7 cellular contexts compared by ENCODE assay signal in genomic region chr10:77877461-77878344, GRCh38. TPM values are rescaled to one million over a fixed set of nuclear protein-coding genes. Genes with fewer than 3 reads are reported as not detected.
A peak's percentile ranks its signal among the peaks of the same experiment; 100 is the strongest.
DNase-seq lines count a peak whose midpoint lies in the region; ATAC-seq and TF ChIP-seq lines count a peak whose summit lies in the region.

No MANE protein-coding gene starts in this region.

- no peak overlapping the region for H3K27ac Mint-ChIP-seq in activated T-helper 2 cell treated with anti-CD3 and anti-CD28 coated beads, Interferon-gamma antibody, Interleukin-2, Interleukin-4, amounts not matched to agents 10 μg/mL and 5 μg/mL and 100 μg/mL, durations not matched to agents 14 hours and 24 hours and 36 hours

- H3K27me3 Mint-ChIP-seq in activated T-helper 2 cell treated with anti-CD3 and anti-CD28 coated beads, Interferon-gamma antibody, Interleukin-2, Interleukin-4, amounts not matched to agents 10 μg/mL and 5 μg/mL and 100 μg/mL, durations not matched to agents 14 hours and 24 hours and 36 hours (ENCODE audit: low read depth) = no peaks in the 10 kb centered on the region

- no peak overlapping the region for H3K4me3 Mint-ChIP-seq in activated T-helper 2 cell treated with anti-CD3 and anti-CD28 coated beads, Interferon-gamma antibody, Interleukin-2, Interleukin-4, amounts not matched to agents 10 μg/mL and 5 μg/mL and 100 μg/mL, durations not matched to agents 14 hours and 24 hours and 36 hours (ENCODE audit: low read depth)

- H3K9me3 Mint-ChIP-seq in activated T-helper 2 cell treated with anti-CD3 and anti-CD28 coated beads, Interferon-gamma antibody, Interleukin-2, Interleukin-4, amounts not matched to agents 10 μg/mL and 5 μg/mL and 100 μg/mL, durations not matched to agents 14 hours and 24 hours and 36 hours = no peaks in the 10 kb centered on the region

- no peak for TF ChIP-seq CTCF in vagina (IDR thresholded peaks at IDR 0.05)

- H3K27ac ChIP-seq in SJCRH30 (no peak overlapping the region), muscle layer of duodenum (ENCODE audit: low read length) (peak overlapping the region; percentile 44), vagina (peak overlapping the region; percentile 55)
- no peak overlapping the region for H3K27ac ChIP-seq in effector memory CD4-positive, alpha-beta T cell (ENCODE audit: insufficient read depth, low read length, poor library complexity, severe bottlenecking)

- H3K36me3 Mint-ChIP-seq in activated T-helper 2 cell treated with anti-CD3 and anti-CD28 coated beads, Interferon-gamma antibody, Interleukin-2, Interleukin-4, amounts not matched to agents 10 μg/mL and 5 μg/mL and 100 μg/mL, durations not matched to agents 14 hours and 24 hours and 36 hours (ENCODE audit: low read depth) = no peaks in the 10 kb centered on the region

- H3K36me3 ChIP-seq in SJCRH30 (no peaks in the 10 kb centered on the region), muscle layer of duodenum (ENCODE audit: control insufficient read depth in 1 of 2, insufficient read depth in 2 of 2, low read length in 2 of 2) (no peaks in the 10 kb centered on the region), vagina (no peaks in the 10 kb centered on the region)
- no peaks in the 10 kb centered on the region for H3K36me3 ChIP-seq in effector memory CD4-positive, alpha-beta T cell (ENCODE audit: control insufficient read depth, insufficient read depth, low read length)

- H3K4me1 Mint-ChIP-seq in activated T-helper 2 cell treated with anti-CD3 and anti-CD28 coated beads, Interferon-gamma antibody, Interleukin-2, Interleukin-4, amounts not matched to agents 10 μg/mL and 5 μg/mL and 100 μg/mL, durations not matched to agents 14 hours and 24 hours and 36 hours (ENCODE audit: low read depth) = peaks cover 15% of the 10 kb centered on the region

- H3K9me3 ChIP-seq in SJCRH30 (replicated peaks) (no peaks in the 10 kb centered on the region), muscle layer of duodenum (ENCODE audit: control insufficient read depth in 1 of 2, low read length in 2 of 2) (no peaks in the 10 kb centered on the region), vagina (no peaks in the 10 kb centered on the region)
- no peaks in the 10 kb centered on the region for H3K9me3 ChIP-seq in effector memory CD4-positive, alpha-beta T cell (ENCODE audit: control insufficient read depth, low read length)

- ATAC-seq in GM18868 (IDR thresholded peaks at IDR 0.05; ENCODE audit: unreplicated experiment) (peak; percentile 67), HG02938 (IDR thresholded peaks at IDR 0.05; ENCODE audit: unreplicated experiment) (peak; percentile 31)

- H3K4me1 ChIP-seq in SJCRH30 = no peaks in the 10 kb centered on the region; the same call in 1 of the 2 replicates
- no peaks in the 10 kb centered on the region for H3K4me1 ChIP-seq in effector memory CD4-positive, alpha-beta T cell (ENCODE audit: control insufficient read depth, insufficient read depth, low read length, poor library complexity, severe bottlenecking)
- H3K4me1 ChIP-seq in muscle layer of duodenum (ENCODE audit: control insufficient read depth in 1 of 2, insufficient read depth in 2 of 2, low read length in 2 of 2) = peaks cover 0 to 38% of the 10 kb centered on the region in 2 donors
- H3K4me1 ChIP-seq in vagina = peaks cover 54% of the 10 kb centered on the region

- H3K4me3 ChIP-seq in SJCRH30 = no peak overlapping the region
- no peak overlapping the region for H3K4me3 ChIP-seq in effector memory CD4-positive, alpha-beta T cell (ENCODE audit: insufficient read depth, low read depth, low read length, poor library complexity, severe bottlenecking)
- H3K4me3 ChIP-seq in muscle layer of duodenum (ENCODE audit: low read depth in 1 of 2, low read length in 2 of 2) = no peak overlapping the region
- peak overlapping the region in 1 of 2 donors; percentile 14 for H3K4me3 ChIP-seq in vagina

- intact Hi-C loops in vagina (cut with DNase I) = no loop called here
- intact Hi-C loops in activated T-helper 2 cell treated with anti-CD3 and anti-CD28 coated beads, Interferon-gamma antibody, Interleukin-2, Interleukin-4, amounts not matched to agents 10 μg/mL and 5 μg/mL and 100 μg/mL, durations not matched to agents 14 hours and 24 hours and 36 hours (cut with micrococcal nuclease) = loop anchor here (10.0 kb wide), 1 partner anchor 47 kb away; the partner anchor contains the start of gene DLG5

- DNase-seq in SJCRH30 (peak; percentile 34 to 52), vagina (ENCODE audit: extremely low spot score in 2 of 2) (no peak)
- DNase-seq in effector memory CD4-positive, alpha-beta T cell = peak; percentile 10 to 40 (median 22)
- DNase-seq in activated T-helper 2 cell treated with anti-CD3 and anti-CD28 coated beads, Interferon-gamma antibody, Interleukin-2, Interleukin-4, amounts not matched to agents 10 μg/mL and 5 μg/mL and 100 μg/mL, durations not matched to agents 14 hours and 24 hours and 36 hours (ENCODE audit: low spot score) = no peak

- no peak for TF ChIP-seq POLR2A in vagina (IDR thresholded peaks at IDR 0.05)

- H3K27me3 ChIP-seq in SJCRH30 (no peaks in the 10 kb centered on the region), muscle layer of duodenum (ENCODE audit: low read depth, low read length) (no peaks in the 10 kb centered on the region), vagina (no peaks in the 10 kb centered on the region)
- no peaks in the 10 kb centered on the region for H3K27me3 ChIP-seq in effector memory CD4-positive, alpha-beta T cell (replicated peaks; ENCODE audit: control insufficient read depth, insufficient read depth, low read length, poor library complexity, severe bottlenecking)

RNA-seq across cellular contexts. Expression of gene DLG5, which starts 48.9 kb away (rescaled TPM):
- 22.5 and 24.4 TPM in 2 replicates for total RNA-seq in SJCRH30 (2014; rRNA removed; shearing (Covaris generic))
- total RNA-seq in vagina = 57.5 TPM
- 6.7 and 7.8 TPM in 2 replicates for total RNA-seq in activated T-helper 2 cell treated with anti-CD3 and anti-CD28 coated beads, Interferon-gamma antibody, Interleukin-2, Interleukin-4, amounts not matched to agents 10 μg/mL and 5 μg/mL and 100 μg/mL, durations not matched to agents 14 hours and 24 hours and 36 hours

Comparison
In these comparisons a context has a peak if more than half of its experiments do, and no peak if none do; other contexts are left out.
1. DNase-seq: peak in SJCRH30 (2 of 2) and effector memory CD4-positive, alpha-beta T cell (3 of 3); none in vagina (0 of 2) and activated T-helper 2 cell treated with anti-CD3 and anti-CD28 coated beads, Interferon-gamma antibody, Interleukin-2, Interleukin-4, amounts not matched to agents 10 μg/mL and 5 μg/mL and 100 μg/mL, durations not matched to agents 14 hours and 24 hours and 36 hours (single experiment).
2. H3K27ac ChIP-seq: peak in muscle layer of duodenum (single experiment) and vagina (single experiment); none in SJCRH30 (single experiment) and effector memory CD4-positive, alpha-beta T cell (single experiment).